In the genomic region with DNA sequence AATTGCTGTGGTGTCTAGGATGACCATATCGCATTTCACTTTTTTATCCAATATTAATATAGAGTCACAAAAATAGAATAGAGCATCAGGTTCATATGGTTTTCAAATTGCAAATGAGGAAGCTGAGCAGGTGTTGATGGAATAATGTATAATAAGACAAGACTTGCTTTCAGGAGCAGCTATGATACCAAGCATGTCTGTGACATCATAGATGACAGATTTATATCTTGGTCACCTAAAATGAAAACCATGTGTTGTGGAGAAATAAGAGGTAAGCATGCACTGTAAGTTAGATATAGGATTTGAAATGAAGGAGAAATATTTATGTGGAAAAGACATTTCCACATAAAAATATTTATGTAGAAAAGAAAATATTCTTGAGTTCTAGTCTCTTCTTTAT, we compare ENCODE assay signal across 2 cellular contexts.
TF ChIP-seq lines count a peak whose summit lies in the region.

No MANE protein-coding gene starts in this region.

TF ChIP-seq in HEK293T, 16 proteins besides CTCF, POLR2A, EP300 and RAD21:
- TF ChIP-seq SUZ12 (IDR thresholded peaks at IDR 0.05) = no peak
- TF ChIP-seq, protein P1, sequence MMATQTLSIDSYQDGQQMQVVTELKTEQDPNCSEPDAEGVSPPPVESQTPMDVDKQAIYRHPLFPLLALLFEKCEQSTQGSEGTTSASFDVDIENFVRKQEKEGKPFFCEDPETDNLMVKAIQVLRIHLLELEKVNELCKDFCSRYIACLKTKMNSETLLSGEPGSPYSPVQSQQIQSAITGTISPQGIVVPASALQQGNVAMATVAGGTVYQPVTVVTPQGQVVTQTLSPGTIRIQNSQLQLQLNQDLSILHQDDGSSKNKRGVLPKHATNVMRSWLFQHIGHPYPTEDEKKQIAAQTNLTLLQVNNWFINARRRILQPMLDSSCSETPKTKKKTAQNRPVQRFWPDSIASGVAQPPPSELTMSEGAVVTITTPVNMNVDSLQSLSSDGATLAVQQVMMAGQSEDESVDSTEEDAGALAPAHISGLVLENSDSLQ (IDR thresholded peaks at IDR 0.05) = peak; percentile 15; the same call in 1 of the 2 replicates
TF ChIP-seq in HEK293T: peak in this region for 1.

TF ChIP-seq in K562, 482 proteins besides CTCF, POLR2A, EP300 and RAD21:
- no peak for TF ChIP-seq ERF (CRISPR knock-in tag; IDR thresholded peaks at IDR 0.05)
- TF ChIP-seq SMARCB1 (IDR thresholded peaks at IDR 0.05; ENCODE audit: insufficient read length, low read depth) = no peak
- peak; percentile 62 for TF ChIP-seq MEIS2 (IDR thresholded peaks at IDR 0.05; ENCODE audit: partially characterized antibody)
